In genomic region chr19:57099199-57099661, GRCh38 we compare ENCODE assay signal across 8 cellular contexts. TPM values are rescaled to one million over a fixed set of nuclear protein-coding genes. Genes with fewer than 3 reads are reported as not detected.
DNase-seq lines count a peak whose midpoint lies in the region; ATAC-seq and TF ChIP-seq lines count a peak whose summit lies in the region.
"Had no signal": no experiment of that assay in that cellular context is flagged by ENCODE, and none has a peak within 500 bp of the region (broad histone marks: within the 10 kb centered on the region; RNA-seq: fewer than 3 reads in every experiment).

No MANE protein-coding gene starts in this region.

- H3K79me2 ChIP-seq in OCI-LY1 (ENCODE audit: insufficient read depth, low read length) (no peaks in the 10 kb centered on the region), parathyroid adenoma (no peaks in the 10 kb centered on the region)

- peak; percentile 60 for ATAC-seq in activated T-helper 17 cell treated with anti-CD3 and anti-CD28 coated beads, Interleukin-2, amount 50 U/mL, for 72 hours (replicated peaks)
- ATAC-seq in foreskin keratinocyte = peak; percentile 32

- H3K9me3 ChIP-seq in OCI-LY1 (ENCODE audit: low read length) = no peaks in the 10 kb centered on the region
- H3K9me3 ChIP-seq in parathyroid adenoma (ENCODE audit: control insufficient read depth, low read length) = no peaks in the 10 kb centered on the region

- H3K27me3 ChIP-seq in OCI-LY1 (ENCODE audit: insufficient read depth, low read length) (no peaks in the 10 kb centered on the region), foreskin keratinocyte (no peaks in the 10 kb centered on the region), parathyroid adenoma (ENCODE audit: control insufficient read depth, insufficient read depth, low read length) (no peaks in the 10 kb centered on the region)

- no peak overlapping the region for H3K4me2 ChIP-seq in OCI-LY1 (ENCODE audit: low read length)
- H3K4me2 ChIP-seq in parathyroid adenoma (ENCODE audit: low read length) = no peak overlapping the region

- no peak overlapping the region for H3K4me3 Mint-ChIP-seq in activated T-helper 17 cell treated with anti-CD3 and anti-CD28 coated beads, Interleukin-2, amount 50 U/mL, for 72 hours
- H3K4me3 Mint-ChIP-seq: activated naive CD8-positive, alpha-beta T cell had no signal

- H2AFZ ChIP-seq in OCI-LY1 (ENCODE audit: low read length) = no peak overlapping the region
- H2AFZ ChIP-seq in parathyroid adenoma = no peak overlapping the region

- H3K9ac ChIP-seq in OCI-LY1 (ENCODE audit: low read length) (no peak overlapping the region), parathyroid adenoma (no peak overlapping the region)

- no peaks in the 10 kb centered on the region for H3K9me3 Mint-ChIP-seq in activated T-helper 17 cell treated with anti-CD3 and anti-CD28 coated beads, Interleukin-2, amount 50 U/mL, for 72 hours

- H3K27ac ChIP-seq in OCI-LY1 (ENCODE audit: low read depth, low read length, poor library complexity, severe bottlenecking) = no peak overlapping the region
- no peak overlapping the region for H3K27ac ChIP-seq in foreskin keratinocyte
- H3K27ac ChIP-seq in parathyroid adenoma = no peak overlapping the region

- H3K36me3 ChIP-seq in OCI-LY1 (ENCODE audit: insufficient read depth, low read length) (no peaks in the 10 kb centered on the region), parathyroid adenoma (ENCODE audit: control insufficient read depth, insufficient read depth, low read length) (no peaks in the 10 kb centered on the region)

- H3K9me2 ChIP-seq in OCI-LY1 (ENCODE audit: low read depth, low read length) = no peaks in the 10 kb centered on the region

- H3K27ac Mint-ChIP-seq in activated T-helper 17 cell treated with anti-CD3 and anti-CD28 coated beads, Interleukin-2, amount 50 U/mL, for 72 hours = no peak overlapping the region
- H3K27ac Mint-ChIP-seq: activated naive CD8-positive, alpha-beta T cell had no signal

- no peak for DNase-seq in GM12864 (ENCODE audit: low read depth)
- DNase-seq in foreskin keratinocyte = peak in 1 of 2 donors; percentile 13
- DNase-seq in NCI-H146 treated with DMSO at 0.1 percent for 48 hours (lab: John Stamatoyannopoulos, UW; ENCODE audit: unreplicated experiment) = no peak
- DNase-seq in SKM-1 (lab: John Stamatoyannopoulos, UW; ENCODE audit: unreplicated experiment) = no peak

- H3K4me3 ChIP-seq in GM12864 (ENCODE audit: low read depth, low read length) (no peak overlapping the region), OCI-LY1 (ENCODE audit: low read depth, low read length, poor library complexity, severe bottlenecking) (no peak overlapping the region), parathyroid adenoma (ENCODE audit: low read depth, low read length) (no peak overlapping the region)

- H3K27me3 Mint-ChIP-seq in activated T-helper 17 cell treated with anti-CD3 and anti-CD28 coated beads, Interleukin-2, amount 50 U/mL, for 72 hours = peaks cover 12% of the 10 kb centered on the region

- H3K4me1 ChIP-seq in OCI-LY1 (ENCODE audit: insufficient read depth, low read length, severe bottlenecking) (no peaks in the 10 kb centered on the region), foreskin keratinocyte (no peaks in the 10 kb centered on the region), parathyroid adenoma (peaks cover 2% of the 10 kb centered on the region)

- no peaks in the 10 kb centered on the region for H3F3A ChIP-seq in OCI-LY1 (ENCODE audit: insufficient read depth, low read length)

- peak; percentile 86 for TF ChIP-seq CTCF in GM12864 (IDR thresholded peaks at IDR 0.05; ENCODE audit: low read depth, low read length, missing control alignments)
- TF ChIP-seq CTCF in OCI-LY1 (IDR thresholded peaks at IDR 0.05; ENCODE audit: low read length) = peak; percentile 89
- peak; percentile 77 for TF ChIP-seq CTCF in foreskin keratinocyte (conservative IDR thresholded peaks at IDR 0.05)
- peak; percentile 90 for TF ChIP-seq CTCF in parathyroid adenoma (IDR thresholded peaks at IDR 0.05)

- H3K36me3 Mint-ChIP-seq in activated T-helper 17 cell treated with anti-CD3 and anti-CD28 coated beads, Interleukin-2, amount 50 U/mL, for 72 hours (ENCODE audit: low read depth) = no peaks in the 10 kb centered on the region
- H3K36me3 Mint-ChIP-seq: activated naive CD8-positive, alpha-beta T cell had no signal

- peaks cover 6% of the 10 kb centered on the region for H3K4me1 Mint-ChIP-seq in activated T-helper 17 cell treated with anti-CD3 and anti-CD28 coated beads, Interleukin-2, amount 50 U/mL, for 72 hours

- H4K20me1 ChIP-seq in OCI-LY1 (ENCODE audit: insufficient read depth, low read length) = no peaks in the 10 kb centered on the region

RNA-seq across cellular contexts. Expression of gene USP29, which starts 20.6 kb away (rescaled TPM):
- total RNA-seq in activated T-helper 17 cell treated with anti-CD3 and anti-CD28 coated beads, Interleukin-2, amount 50 U/mL, for 72 hours = not detected
- total RNA-seq in foreskin keratinocyte = not detected in 2 replicates
- not detected in 2 replicates for polyA plus RNA-seq in foreskin keratinocyte

RNA-seq across cellular contexts. Expression of gene ZIM3, which starts 45.8 kb away (rescaled TPM):
- not detected for total RNA-seq in activated T-helper 17 cell treated with anti-CD3 and anti-CD28 coated beads, Interleukin-2, amount 50 U/mL, for 72 hours
- total RNA-seq in foreskin keratinocyte = not detected in 2 replicates
- polyA plus RNA-seq in foreskin keratinocyte = not detected in 2 replicates
